29 cellular contexts compared by ENCODE assay signal in genomic region chr11:30527566-30527965, GRCh38. TPM values are rescaled to one million over a fixed set of nuclear protein-coding genes. Genes with fewer than 3 reads are reported as not detected.
"Had no signal": no experiment of that assay in that cellular context is flagged by ENCODE, and none has a peak within 500 bp of the region (broad histone marks: within the 10 kb centered on the region; RNA-seq: fewer than 3 reads in every experiment).

No MANE protein-coding gene starts in this region.

- DNase-seq: activated CD4-positive, alpha-beta memory T cell treated with anti-CD3 and anti-CD28 coated beads for 36 hours; activated CD4-positive, alpha-beta T cell treated with anti-CD3 and anti-CD28 coated beads, Interleukin-2, amount 10 ng/mL, durations not matched to agents 7 days and 5 days; activated CD4-positive, CD25-positive, alpha-beta regulatory T cell; activated CD8-positive, alpha-beta memory T cell treated with anti-CD3 and anti-CD28 coated beads for 24 hours; activated gamma-delta T cell treated with Interleukin-2 at 50 U/mL for 16 hours; activated naive CD4-positive, alpha-beta T cell treated with anti-CD3 and anti-CD28 coated beads, Interleukin-2, amount 10 ng/mL, durations not matched to agents 7 days and 5 days; activated naive CD8-positive, alpha-beta T cell treated with anti-CD3 and anti-CD28 coated beads for 36 hours; activated T-cell treated with anti-CD3 and anti-CD28 coated beads for 4 hours; activated T-cell treated with anti-CD3 and anti-CD28 coated beads, Interleukin-2, amount 50 U/mL, for 48 hours; anterior cingulate cortex; central memory CD4-positive, alpha-beta T cell; Karpas-422; MM.1S; NCI-H1105; NCI-H1436; NCI-H1694 treated with DMSO at 0.1 percent for 48 hours; NCI-H2029 treated with DMSO at 0.1 percent for 48 hours; NCI-H345; NCI-H510A; NCI-H526 treated with DMSO at 0.1 percent for 48 hours; NCI-H82; T-cell; T-helper 2 cell; T1000 had no signal

- H3K27ac Mint-ChIP-seq: activated CD4-positive, alpha-beta memory T cell treated with anti-CD3 and anti-CD28 coated beads for 36 hours; activated CD4-positive, alpha-beta T cell treated with anti-CD3 and anti-CD28 coated beads, Interleukin-2, amount 10 ng/mL, durations not matched to agents 7 days and 5 days; activated naive CD4-positive, alpha-beta T cell treated with anti-CD3 and anti-CD28 coated beads, Interleukin-2, amount 10 ng/mL, durations not matched to agents 7 days and 5 days; activated naive CD8-positive, alpha-beta T cell treated with anti-CD3 and anti-CD28 coated beads for 36 hours; activated T-helper 17 cell treated with anti-CD3 and anti-CD28 coated beads, Interleukin-2, amount 50 U/mL, for 72 hours; T-cell had no signal

- H3K27me3 Mint-ChIP-seq: activated CD4-positive, alpha-beta T cell treated with anti-CD3 and anti-CD28 coated beads, Interleukin-2, amount 10 ng/mL, durations not matched to agents 7 days and 5 days; activated naive CD4-positive, alpha-beta T cell treated with anti-CD3 and anti-CD28 coated beads, Interleukin-2, amount 10 ng/mL, durations not matched to agents 7 days and 5 days; T-cell had no signal

- H3K36me3 Mint-ChIP-seq: activated CD4-positive, alpha-beta memory T cell treated with anti-CD3 and anti-CD28 coated beads for 36 hours; activated naive CD4-positive, alpha-beta T cell treated with anti-CD3 and anti-CD28 coated beads, Interleukin-2, amount 10 ng/mL, durations not matched to agents 7 days and 5 days; activated naive CD8-positive, alpha-beta T cell treated with anti-CD3 and anti-CD28 coated beads for 36 hours; T-cell had no signal

- H3K4me3 Mint-ChIP-seq: activated CD4-positive, alpha-beta memory T cell treated with anti-CD3 and anti-CD28 coated beads for 36 hours; activated CD4-positive, alpha-beta T cell treated with anti-CD3 and anti-CD28 coated beads, Interleukin-2, amount 10 ng/mL, durations not matched to agents 7 days and 5 days; activated naive CD4-positive, alpha-beta T cell treated with anti-CD3 and anti-CD28 coated beads, Interleukin-2, amount 10 ng/mL, durations not matched to agents 7 days and 5 days; activated naive CD8-positive, alpha-beta T cell treated with anti-CD3 and anti-CD28 coated beads for 36 hours; activated T-helper 17 cell treated with anti-CD3 and anti-CD28 coated beads, Interleukin-2, amount 50 U/mL, for 72 hours; T-cell had no signal

- H3K4me3 ChIP-seq: SK-N-MC had no signal

- H3K4me1 Mint-ChIP-seq: activated CD4-positive, alpha-beta T cell treated with anti-CD3 and anti-CD28 coated beads, Interleukin-2, amount 10 ng/mL, durations not matched to agents 7 days and 5 days; activated naive CD4-positive, alpha-beta T cell treated with anti-CD3 and anti-CD28 coated beads, Interleukin-2, amount 10 ng/mL, durations not matched to agents 7 days and 5 days; activated T-helper 17 cell treated with anti-CD3 and anti-CD28 coated beads, Interleukin-2, amount 50 U/mL, for 72 hours; T-cell had no signal

- H3K27ac ChIP-seq: SK-N-MC had no signal

- H3K9me3 Mint-ChIP-seq: activated CD4-positive, alpha-beta memory T cell treated with anti-CD3 and anti-CD28 coated beads for 36 hours; activated CD4-positive, alpha-beta T cell treated with anti-CD3 and anti-CD28 coated beads, Interleukin-2, amount 10 ng/mL, durations not matched to agents 7 days and 5 days; activated naive CD4-positive, alpha-beta T cell treated with anti-CD3 and anti-CD28 coated beads, Interleukin-2, amount 10 ng/mL, durations not matched to agents 7 days and 5 days; activated naive CD8-positive, alpha-beta T cell treated with anti-CD3 and anti-CD28 coated beads for 36 hours; activated T-helper 17 cell treated with anti-CD3 and anti-CD28 coated beads, Interleukin-2, amount 50 U/mL, for 72 hours had no signal

RNA-seq across cellular contexts. Expression of gene MPPED2, which starts 58.6 kb away (rescaled TPM):
- total RNA-seq: activated CD4-positive, alpha-beta memory T cell treated with anti-CD3 and anti-CD28 coated beads for 36 hours; activated T-helper 17 cell treated with anti-CD3 and anti-CD28 coated beads, Interleukin-2, amount 50 U/mL, for 72 hours; bronchial epithelial cell; OCI-LY7; RPMI7951 had no signal
